In genomic region chr3:55461896-55462295, GRCh38 we compare ENCODE assay signal across 23 cellular contexts. TPM values are rescaled to one million over a fixed set of nuclear protein-coding genes. Genes with fewer than 3 reads are reported as not detected.
DNase-seq lines count a peak whose midpoint lies in the region; ATAC-seq, FAIRE-seq and TF ChIP-seq lines count a peak whose summit lies in the region.
"Had no signal": no experiment of that assay in that cellular context is flagged by ENCODE, and none has a peak within 500 bp of the region (broad histone marks: within the 10 kb centered on the region; RNA-seq: fewer than 3 reads in every experiment).

No MANE protein-coding gene starts in this region.

- intact Hi-C loops in CD4-positive, alpha-beta T cell (cut with DNase I, micrococcal nuclease): no loop called here

- H3K4me3 ChIP-seq in adipocyte (ENCODE audit: low read length) (no peak overlapping the region), fibroblast of pulmonary artery (replicated peaks; ENCODE audit: low read depth, low read length) (no peak overlapping the region)
- H3K4me3 ChIP-seq: cardiac muscle cell, uterus had no signal

- CTCF ChIA-PET in CD4-positive, alpha-beta T cell (lab: Charles Lee): no interaction called here

- no peaks in the 10 kb centered on the region for H3K36me3 ChIP-seq in adipocyte (ENCODE audit: control insufficient read depth, insufficient read depth, low read length, severe bottlenecking)
- H3K36me3 ChIP-seq: cardiac muscle cell, uterus had no signal

- H3K27ac ChIP-seq in CD4-positive, alpha-beta T cell (ENCODE audit: low read depth, low read length): no peak overlapping the region
- H3K27ac ChIP-seq: cardiac muscle cell, KMS-11, uterus had no signal

- DNase-seq in A172 (ENCODE audit: low spot score) (peak; percentile 64), HCEC 1CT (peak; percentile 74), adipocyte (ENCODE audit: low read depth) (peak; percentile 52), fibroblast of pulmonary artery (ENCODE audit: low read depth) (peak; percentile 69), GM13976 (ENCODE audit: low spot score) (no peak), cerebellar nuclear complex (lab: John Stamatoyannopoulos, UW) (no peak), GM12892 (ENCODE audit: insufficient read length) (no peak)
- no peak for DNase-seq in CD4-positive, alpha-beta T cell
- DNase-seq: activated CD4-positive, alpha-beta memory T cell treated with anti-CD3 and anti-CD28 coated beads, Interleukin-2, amount 10 ng/mL, durations not matched to agents 7 days and 5 days; activated T-cell treated with anti-CD3 and anti-CD28 coated beads, Interleukin-2, amount 50 U/mL, for 4 hours; CD4-positive, alpha-beta memory T cell; DND-41; left ventricle myocardium superior; NCI-H1417; NCI-H2171 treated with DMSO at 0.1 percent for 48 hours; NCI-H774; occipital lobe; SW 1271; uterus had no signal

- no peaks in the 10 kb centered on the region for H3K4me1 Mint-ChIP-seq in CD4-positive, alpha-beta T cell (ENCODE audit: low read depth)
- H3K4me1 Mint-ChIP-seq: activated CD4-positive, alpha-beta memory T cell treated with anti-CD3 and anti-CD28 coated beads, Interleukin-2, amount 10 ng/mL, durations not matched to agents 7 days and 5 days; activated naive CD4-positive, alpha-beta T cell treated with anti-CD3 and anti-CD28 coated beads, Interleukin-2, amount 50 U/mL, for 24 hours; CD4-positive, alpha-beta memory T cell had no signal

- POLR2A ChIA-PET in CD4-positive, alpha-beta T cell (lab: Charles Lee): no interaction called here

- H3K9me3 Mint-ChIP-seq in CD4-positive, alpha-beta T cell: no peaks in the 10 kb centered on the region
- H3K9me3 Mint-ChIP-seq: activated CD4-positive, alpha-beta memory T cell treated with anti-CD3 and anti-CD28 coated beads, Interleukin-2, amount 10 ng/mL, durations not matched to agents 7 days and 5 days; activated T-cell treated with anti-CD3 and anti-CD28 coated beads, Interleukin-2, amount 50 U/mL, for 4 hours; WTC11 had no signal

- ATAC-seq in CD4-positive, alpha-beta T cell (ENCODE audit: poor library complexity): no peak
- ATAC-seq: activated T-cell treated with anti-CD3 and anti-CD28 coated beads, Interleukin-2, amount 50 U/mL, for 4 hours; left ventricle myocardium superior; WTC11 had no signal

- H3K36me3 Mint-ChIP-seq in CD4-positive, alpha-beta T cell (ENCODE audit: low read depth): no peaks in the 10 kb centered on the region
- H3K36me3 Mint-ChIP-seq: activated naive CD4-positive, alpha-beta T cell treated with anti-CD3 and anti-CD28 coated beads, Interleukin-2, amount 50 U/mL, for 24 hours; CD4-positive, alpha-beta memory T cell; WTC11 had no signal

- H3K4me3 Mint-ChIP-seq in CD4-positive, alpha-beta T cell: no peak overlapping the region
- H3K4me3 Mint-ChIP-seq: activated CD4-positive, alpha-beta memory T cell treated with anti-CD3 and anti-CD28 coated beads, Interleukin-2, amount 10 ng/mL, durations not matched to agents 7 days and 5 days; activated naive CD4-positive, alpha-beta T cell treated with anti-CD3 and anti-CD28 coated beads, Interleukin-2, amount 50 U/mL, for 24 hours; activated T-cell treated with anti-CD3 and anti-CD28 coated beads, Interleukin-2, amount 50 U/mL, for 4 hours; CD4-positive, alpha-beta memory T cell; WTC11 had no signal

- peaks cover 3% of the 10 kb centered on the region for H3K4me1 ChIP-seq in adipocyte (ENCODE audit: control insufficient read depth, insufficient read depth, low read length)
- H3K4me1 ChIP-seq: uterus had no signal

- H3K9me3 ChIP-seq in adipocyte (ENCODE audit: control insufficient read depth, low read length): no peaks in the 10 kb centered on the region
- no peaks in the 10 kb centered on the region for H3K9me3 ChIP-seq in CD4-positive, alpha-beta T cell (ENCODE audit: control insufficient read depth, low read length)
- H3K9me3 ChIP-seq: uterus had no signal

- in situ Hi-C loops in GM13976 (cut with MboI; ENCODE audit: low sequenced_read_pairs, unreplicated experiment): no loop called here

- TF ChIP-seq POLR2A in GM12892 (IDR thresholded peaks at IDR 0.05; ENCODE audit: low read depth, low read length): no peak

- no peak overlapping the region for H3K27ac Mint-ChIP-seq in CD4-positive, alpha-beta T cell
- H3K27ac Mint-ChIP-seq: activated CD4-positive, alpha-beta memory T cell treated with anti-CD3 and anti-CD28 coated beads, Interleukin-2, amount 10 ng/mL, durations not matched to agents 7 days and 5 days; activated naive CD4-positive, alpha-beta T cell treated with anti-CD3 and anti-CD28 coated beads, Interleukin-2, amount 50 U/mL, for 24 hours; CD4-positive, alpha-beta memory T cell; WTC11 had no signal

- TF ChIP-seq CTCF in fibroblast of pulmonary artery (IDR thresholded peaks at IDR 0.05; ENCODE audit: low read length, missing control alignments) (no peak), GM13976 (IDR thresholded peaks at IDR 0.05; ENCODE audit: borderline replicate concordance, control extremely low read depth, extremely low read depth, insufficient read depth, missing control alignments) (no peak)
- no peak for TF ChIP-seq CTCF in CD4-positive, alpha-beta T cell (IDR thresholded peaks at IDR 0.05)

- no peak overlapping the region for H3K9ac ChIP-seq in adipocyte (ENCODE audit: low read length)
- H3K9ac ChIP-seq: KMS-11 had no signal

- FAIRE-seq in GM12892 (lab: Jason Lieb, UNC): no peak

- H3K27me3 Mint-ChIP-seq in CD4-positive, alpha-beta T cell: peaks cover 8% of the 10 kb centered on the region
- H3K27me3 Mint-ChIP-seq: activated CD4-positive, alpha-beta memory T cell treated with anti-CD3 and anti-CD28 coated beads, Interleukin-2, amount 10 ng/mL, durations not matched to agents 7 days and 5 days; activated naive CD4-positive, alpha-beta T cell treated with anti-CD3 and anti-CD28 coated beads, Interleukin-2, amount 50 U/mL, for 24 hours had no signal

- no peaks in the 10 kb centered on the region for H3K27me3 ChIP-seq in adipocyte (replicated peaks; ENCODE audit: control insufficient read depth, insufficient read depth, low read length)
- H3K27me3 ChIP-seq in CD4-positive, alpha-beta T cell (ENCODE audit: control insufficient read depth, insufficient read depth, low read length): no peaks in the 10 kb centered on the region
- H3K27me3 ChIP-seq: cardiac muscle cell, uterus had no signal

RNA-seq across cellular contexts. Expression of gene WNT5A, which starts 25.2 kb away (rescaled TPM):
- total RNA-seq in A172 (2014; rRNA removed; shearing (Covaris generic)): 10.1 and 15.6 TPM in 2 replicates
- total RNA-seq in CD4-positive, alpha-beta T cell: under 1 TPM in 1 of 2 experiments, not detected in 1; 0.06 TPM
- polyA plus RNA-seq in GM12892 (2012; ENCODE audit: missing spikeins): 0.93 TPM
- total RNA-seq: activated CD4-positive, alpha-beta memory T cell treated with anti-CD3 and anti-CD28 coated beads, Interleukin-2, amount 10 ng/mL, durations not matched to agents 7 days and 5 days had no signal
- polyA plus RNA-seq: CD4-positive, alpha-beta memory T cell had no signal

Comparison
In these comparisons a context has a peak if more than half of its experiments do, and no peak if none do; other contexts are left out.
1. DNase-seq: peak in A172 (single experiment), HCEC 1CT (single experiment), adipocyte (single experiment) and fibroblast of pulmonary artery (single experiment); none in CD4-positive, alpha-beta T cell (0 of 10), GM13976 (single experiment), cerebellar nuclear complex (0 of 2) and GM12892 (single experiment).
2. RNA of gene WNT5A, which starts 25.2 kb away (total RNA-seq): 10.1 to 15.6 TPM in A172; 0.06 TPM in CD4-positive, alpha-beta T cell; every median in the first group is over 10 times any median in the second.